ENCODE assay signal across 1 cellular context in the genomic region with DNA sequence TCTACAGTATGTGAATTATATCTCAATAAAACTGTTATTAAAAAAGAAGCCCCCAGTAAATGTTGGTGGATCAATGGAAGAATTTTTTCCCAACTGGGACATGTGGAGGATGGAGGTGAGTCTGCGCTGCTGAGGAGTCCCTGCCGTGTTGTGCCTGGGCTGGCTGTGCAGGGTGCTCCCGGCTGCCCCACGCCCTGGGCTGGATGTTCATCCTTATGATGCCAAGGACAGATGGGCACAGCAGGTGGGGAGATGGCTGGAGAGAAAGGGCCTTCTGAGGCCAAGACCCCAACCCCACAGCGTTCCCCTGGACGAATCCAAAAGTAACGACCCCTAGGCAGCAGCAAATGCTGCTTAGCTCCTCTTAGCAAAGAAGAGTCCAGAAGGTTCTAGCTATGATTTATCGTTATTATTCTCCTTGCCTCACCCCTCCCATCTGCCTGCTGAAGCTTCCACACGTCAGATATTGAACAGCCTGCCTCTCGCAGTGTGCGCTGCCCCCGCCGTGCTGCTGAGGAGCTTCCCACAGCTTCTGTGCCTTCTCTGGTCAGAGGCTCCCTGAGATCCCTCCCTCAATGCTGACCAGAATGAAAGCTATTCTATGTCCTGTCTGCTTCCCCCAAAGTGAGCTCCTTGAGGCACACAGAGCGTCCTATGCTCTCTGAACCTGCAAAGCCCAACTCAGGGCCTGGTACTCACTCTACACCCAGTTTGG.
TF ChIP-seq lines count a peak whose summit lies in the region.

No MANE protein-coding gene starts in this region.

TF ChIP-seq in HepG2, 621 proteins besides CTCF, POLR2A, EP300 and RAD21:
- TF ChIP-seq RFXANK (CRISPR knock-in tag; IDR thresholded peaks at IDR 0.05) (no peak), ZNF878 (CRISPR knock-in tag; IDR thresholded peaks at IDR 0.05) (no peak), ZNF253 (CRISPR knock-in tag; IDR thresholded peaks at IDR 0.05; ENCODE audit: borderline replicate concordance) (no peak), JARID2 (CRISPR knock-in tag; IDR thresholded peaks at IDR 0.05; ENCODE audit: insufficient replicate concordance) (no peak), ARNTL (CRISPR knock-in tag; IDR thresholded peaks at IDR 0.05) (no peak), SNAPC2 (CRISPR knock-in tag; IDR thresholded peaks at IDR 0.05) (no peak), SMAD1 (CRISPR knock-in tag; IDR thresholded peaks at IDR 0.05; ENCODE audit: borderline replicate concordance, low read depth) (no peak)
- TF ChIP-seq, protein P1, sequence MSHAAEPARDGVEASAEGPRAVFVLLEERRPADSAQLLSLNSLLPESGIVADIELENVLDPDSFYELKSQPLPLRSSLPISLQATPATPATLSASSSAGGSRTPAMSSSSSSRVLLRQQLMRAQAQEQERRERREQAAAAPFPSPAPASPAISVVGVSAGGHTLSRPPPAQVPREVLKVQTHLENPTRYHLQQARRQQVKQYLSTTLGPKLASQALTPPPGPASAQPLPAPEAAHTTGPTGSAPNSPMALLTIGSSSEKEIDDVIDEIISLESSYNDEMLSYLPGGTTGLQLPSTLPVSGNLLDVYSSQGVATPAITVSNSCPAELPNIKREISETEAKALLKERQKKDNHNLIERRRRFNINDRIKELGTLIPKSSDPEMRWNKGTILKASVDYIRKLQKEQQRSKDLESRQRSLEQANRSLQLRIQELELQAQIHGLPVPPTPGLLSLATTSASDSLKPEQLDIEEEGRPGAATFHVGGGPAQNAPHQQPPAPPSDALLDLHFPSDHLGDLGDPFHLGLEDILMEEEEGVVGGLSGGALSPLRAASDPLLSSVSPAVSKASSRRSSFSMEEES (CRISPR knock-in tag; IDR thresholded peaks at IDR 0.05): no peak
